13 cellular contexts compared by ENCODE assay signal in genomic region chr9:98251554-98251953, GRCh38. TPM values are rescaled to one million over a fixed set of nuclear protein-coding genes. Genes with fewer than 3 reads are reported as not detected.
DNase-seq lines count a peak whose midpoint lies in the region; ATAC-seq, FAIRE-seq and TF ChIP-seq lines count a peak whose summit lies in the region.
"Had no signal": no experiment of that assay in that cellular context is flagged by ENCODE, and none has a peak within 500 bp of the region (broad histone marks: within the 10 kb centered on the region; RNA-seq: fewer than 3 reads in every experiment).

No MANE protein-coding gene starts in this region.

- H2AK5ac ChIP-seq in IMR-90 (ENCODE audit: low read depth, low read length) = peak overlapping the region; percentile 88; the same call in 1 of the 2 replicates

- H3K18ac ChIP-seq in IMR-90 (ENCODE audit: low read depth, low read length) = no peak overlapping the region

- H2BK15ac ChIP-seq in IMR-90 (ENCODE audit: low read depth, low read length) = peak overlapping the region; percentile 71; the same call in 1 of the 3 replicates

- H2BK120ac ChIP-seq in IMR-90 (ENCODE audit: low read depth, low read length) = peak overlapping the region; percentile 77

- H2AFZ ChIP-seq in IMR-90 (replicated peaks; ENCODE audit: low read length, poor library complexity) (peak overlapping the region; percentile 48), mammary epithelial cell (ENCODE audit: low read depth, low read length) (no peak overlapping the region), HepG2 (ENCODE audit: low read length) (no peak overlapping the region)

- POLR2A ChIA-PET in IMR-90 (lab: Charles Lee; ENCODE audit: unreplicated experiment) (no interaction called here), HepG2 (lab: Yijun Ruan, JAX) (no interaction called here)

- H3K36me3 ChIP-seq in IMR-90 (ENCODE audit: control insufficient read depth, insufficient read depth, low read length) (peaks cover 7% of the 10 kb centered on the region; the same call in 1 of the 2 replicates), mammary epithelial cell (ENCODE audit: insufficient read depth, low read length) (peaks cover 14% of the 10 kb centered on the region), left lung (peaks cover 0 to 41% of the 10 kb centered on the region in 2 donors), stomach (peaks cover 0 to 29% (median 21%) of the 10 kb centered on the region in 4 donors), HepG2 (replicated peaks in 1 of 2; ENCODE audit: control insufficient read depth in 1 of 2, insufficient read depth in 2 of 2, low read length in 2 of 2) (no peaks in the 10 kb centered on the region; a peak in 1 of 5 replicates), right atrium auricular region (no peaks in the 10 kb centered on the region)
- H3K36me3 ChIP-seq: left ventricle myocardium inferior, transverse colon had no signal

- CTCF ChIA-PET in IMR-90 (lab: Yijun Ruan, JAX) (interaction anchor here (0.6 kb wide), 1 partner anchor 525 kb away, joined by 3 read pairs; no protein-coding TSS in a partner anchor), mammary epithelial cell (lab: Charles Lee; ENCODE audit: low non-redundant PET) (no interaction called here), HepG2 (lab: Yijun Ruan, JAX; ENCODE audit: low intra/inter-chr PET ratio, low total read pairs) (no interaction called here)

- peak overlapping the region; percentile 66 for H3K23ac ChIP-seq in IMR-90 (ENCODE audit: low read depth, low read length)

- no peaks in the 10 kb centered on the region for H3K27me3 ChIP-seq in IMR-90 (ENCODE audit: control insufficient read depth, insufficient read depth, low read length)
- H3K27me3 ChIP-seq in mammary epithelial cell (ENCODE audit: insufficient read depth, low read length) = no peaks in the 10 kb centered on the region
- no peaks in the 10 kb centered on the region for H3K27me3 ChIP-seq in left lung
- H3K27me3 ChIP-seq in stomach = no peaks in the 10 kb centered on the region
- no peaks in the 10 kb centered on the region; a peak in 1 of 5 replicates for H3K27me3 ChIP-seq in HepG2 (ENCODE audit: control insufficient read depth in 1 of 2, insufficient read depth in 2 of 2, low read length in 2 of 2)
- H3K27me3 ChIP-seq in right atrium auricular region = no peaks in the 10 kb centered on the region
- H3K27me3 ChIP-seq: transverse colon had no signal

- H3K4me3 ChIP-seq in AG09309 (ENCODE audit: control insufficient read depth, low read depth, low read length) (no peak overlapping the region), IMR-90 (ENCODE audit: insufficient read depth, low read depth, low read length) (no peak overlapping the region), mammary epithelial cell (replicated peaks in 1 of 3; ENCODE audit: insufficient read depth in 1 of 3, low read depth in 2 of 3, low read length in 3 of 3) (no peak overlapping the region), left lung (peak overlapping the region in 1 of 2 donors; percentile 96), stomach (no peak overlapping the region), HepG2 (replicated peaks in 1 of 3; ENCODE audit: insufficient read depth in 1 of 3, low read depth in 2 of 3, low read length in 3 of 3) (no peak overlapping the region), right atrium auricular region (no peak overlapping the region)
- H3K4me3 ChIP-seq: left ventricle myocardium inferior, transverse colon had no signal

- peak overlapping the region; percentile 65 for H3K14ac ChIP-seq in IMR-90 (replicated peaks; ENCODE audit: low read depth, low read length)

- DNase-seq in AG09309 (ENCODE audit: low read depth) (peak; percentile 41), IMR-90 (peak; percentile 77), mammary epithelial cell (peak; percentile 90), left lung (peak in 1 of 2 donors; percentile 82), stomach (no peak), HepG2 (ENCODE audit: low spot score) (no peak), foreskin melanocyte (no peak), right atrium auricular region (ENCODE audit: low spot score) (no peak)
- DNase-seq: activated CD4-positive, alpha-beta T cell treated with anti-CD3 and anti-CD28 coated beads, Interleukin-2, amount 10 ng/mL, durations not matched to agents 7 days and 5 days; activated naive CD4-positive, alpha-beta T cell treated with anti-CD3 and anti-CD28 coated beads, Interleukin-2, amount 50 U/mL, for 16 hours; CD4-positive, CD25-positive, alpha-beta regulatory T cell; left ventricle myocardium inferior; transverse colon had no signal

- H4K5ac ChIP-seq in IMR-90 (ENCODE audit: low read depth, low read length) = peak overlapping the region; percentile 38; the same call in 1 of the 2 replicates

- H3K4me1 ChIP-seq in IMR-90 (ENCODE audit: control insufficient read depth, insufficient read depth, low read length) (peaks cover 41% of the 10 kb centered on the region), mammary epithelial cell (ENCODE audit: insufficient read depth, low read length) (peaks cover 63% of the 10 kb centered on the region), left lung (peaks cover 36 to 83% of the 10 kb centered on the region in 2 donors), stomach (peaks cover 14 to 63% (median 31%) of the 10 kb centered on the region in 4 donors), HepG2 (ENCODE audit: insufficient read depth, low read length) (peaks cover 14% of the 10 kb centered on the region), right atrium auricular region (peaks cover 0 to 33% of the 10 kb centered on the region in 2 donors)

- no peak for TF ChIP-seq RAD21 in IMR-90 (IDR thresholded peaks at IDR 0.05; ENCODE audit: low read length)
- TF ChIP-seq RAD21 in HepG2 (CRISPR knock-in tag; IDR thresholded peaks at IDR 0.05) = no peak

- ATAC-seq in IMR-90 (ENCODE audit: low read depth) = no peak
- no peak for ATAC-seq in left lung
- no peak for ATAC-seq in HepG2

- TF ChIP-seq POLR2A in IMR-90 (IDR thresholded peaks at IDR 0.05; ENCODE audit: low read depth, low read length) (no peak), stomach (IDR thresholded peaks at IDR 0.05) (no peak), HepG2 (IDR thresholded peaks at IDR 0.05; ENCODE audit: insufficient read depth in 1 of 2, low read depth in 2 of 2, low read length in 2 of 2) (no peak)

- H3K9ac ChIP-seq in IMR-90 (ENCODE audit: low read depth, low read length) (no peak overlapping the region), mammary epithelial cell (ENCODE audit: insufficient read depth, low read length) (no peak overlapping the region), HepG2 (ENCODE audit: insufficient read depth, low read depth, low read length) (no peak overlapping the region)

- H3K4me2 ChIP-seq in IMR-90 (ENCODE audit: low read depth, low read length) (no peak overlapping the region), mammary epithelial cell (ENCODE audit: insufficient read depth, low read depth, low read length) (peak overlapping the region; percentile 80), HepG2 (ENCODE audit: low read depth, low read length) (no peak overlapping the region)

- H4K91ac ChIP-seq in IMR-90 (ENCODE audit: insufficient read depth, low read depth, low read length) = peak overlapping the region; percentile 57

- no peaks in the 10 kb centered on the region for H3K9me3 ChIP-seq in IMR-90 (ENCODE audit: control insufficient read depth, insufficient read depth, low read length)
- no peaks in the 10 kb centered on the region for H3K9me3 ChIP-seq in mammary epithelial cell (replicated peaks; ENCODE audit: insufficient read depth, low read length)
- H3K9me3 ChIP-seq in left lung = no peaks in the 10 kb centered on the region
- H3K9me3 ChIP-seq in stomach = no peaks in the 10 kb centered on the region
- no peaks in the 10 kb centered on the region for H3K9me3 ChIP-seq in HepG2 (ENCODE audit: low read length)
- no peaks in the 10 kb centered on the region for H3K9me3 ChIP-seq in right atrium auricular region
- H3K9me3 ChIP-seq: left ventricle myocardium inferior, transverse colon had no signal

- dilution Hi-C loops in IMR-90 (cut with HindIII; ENCODE audit: low sequenced_read_pairs, unreplicated experiment) = no loop called here
- dilution Hi-C loops in mammary epithelial cell (cut with HindIII; ENCODE audit: low sequenced_read_pairs) = no loop called here

- H2AK9ac ChIP-seq in IMR-90 (replicated peaks; ENCODE audit: low read depth, low read length, poor library complexity) = peak overlapping the region; percentile 90

- peak overlapping the region; percentile 51 for H2BK20ac ChIP-seq in IMR-90 (ENCODE audit: low read depth, low read length)

- no peak overlapping the region for H3K56ac ChIP-seq in IMR-90 (ENCODE audit: extremely low read depth, insufficient read depth, low read length)

- H4K20me1 ChIP-seq in IMR-90 (ENCODE audit: insufficient read depth, low read length) (no peaks in the 10 kb centered on the region), mammary epithelial cell (ENCODE audit: insufficient read depth, low read length) (no peaks in the 10 kb centered on the region), HepG2 (ENCODE audit: insufficient read depth, low read length) (no peaks in the 10 kb centered on the region)

- peak overlapping the region; percentile 83 for H2BK5ac ChIP-seq in IMR-90 (ENCODE audit: low read depth, low read length, poor library complexity, severe bottlenecking)

- TF ChIP-seq CTCF in AG09309 (IDR thresholded peaks at IDR 0.05; ENCODE audit: control insufficient read depth, insufficient read depth, low read depth, low read length, missing control alignments) (no peak), IMR-90 (conservative IDR thresholded peaks at IDR 0.05; ENCODE audit: low read depth, low read length) (no peak), mammary epithelial cell (conservative IDR thresholded peaks at IDR 0.05 in 1 of 2, IDR thresholded peaks at IDR 0.05 in 1 of 2; ENCODE audit: extremely low read depth in 1 of 2, insufficient read depth in 1 of 2, low read depth in 1 of 2, low read length in 2 of 2) (no peak), left lung (IDR thresholded peaks at IDR 0.05) (no peak), stomach (IDR thresholded peaks at IDR 0.05) (no peak), HepG2 (CRISPR knock-in tag; IDR thresholded peaks at IDR 0.05) (no peak), right atrium auricular region (IDR thresholded peaks at IDR 0.05) (no peak)

- intact Hi-C loops in IMR-90 (cut with micrococcal nuclease) (no loop called here), mammary epithelial cell (cut with micrococcal nuclease) (loop anchor here (1.0 to 10.0 kb wide), 2 partner anchors 28 to 537 kb away; no protein-coding TSS in a partner anchor), left lung (cut with DNase I) (no loop called here), stomach (cut with DNase I; ENCODE audit: low total_unique reads) (no loop called here), HepG2 (cut with micrococcal nuclease; ENCODE audit: unreplicated experiment) (no loop called here)

- peaks cover 32 to 68% of the 10 kb centered on the region in 2 experiments for H3K79me1 ChIP-seq in IMR-90 (ENCODE audit: low read depth in 1 of 2, low read length in 2 of 2)

- in situ Hi-C loops in IMR-90 (cut with MboI; ENCODE audit: low sequenced_read_pairs) = no loop called here
- in situ Hi-C loops in mammary epithelial cell (cut with MboI; ENCODE audit: low sequenced_read_pairs in 2 of 2) = loop anchor here (10.0 to 25.0 kb wide), 3 partner anchors 89 to 339 kb away; partner anchors contain the start of gene TRMO (in 1 of the 2)
- in situ Hi-C loops in HepG2 (cut with HindIII; ENCODE audit: extremely low pct_ligation_motif_present, low pct_unique_long_range_greater_than_20kb) = no loop called here

- TF ChIP-seq EP300 in stomach (IDR thresholded peaks at IDR 0.05) = no peak
- no peak for TF ChIP-seq EP300 in HepG2 (IDR thresholded peaks at IDR 0.05; ENCODE audit: low read depth in 2 of 2, low read length in 2 of 2)
- TF ChIP-seq EP300 in HepG2 (CRISPR knock-in tag; IDR thresholded peaks at IDR 0.05; ENCODE audit: borderline replicate concordance) = no peak

- BruUV-seq in IMR-90 (replicated peaks; lab: Mats Ljungman, UMichigan) (no TSS peak), mammary epithelial cell (replicated peaks; lab: Mats Ljungman, UMichigan) (no TSS peak), HepG2 (replicated peaks; lab: Mats Ljungman, UMichigan) (no TSS peak)

- no peak for FAIRE-seq in HepG2 (lab: Jason Lieb, UNC)

- H3K79me2 ChIP-seq in mammary epithelial cell (ENCODE audit: insufficient read depth, low read length) = peaks cover 76% of the 10 kb centered on the region
- H3K79me2 ChIP-seq in HepG2 (ENCODE audit: insufficient read depth, low read length) = no peaks in the 10 kb centered on the region

- H4K8ac ChIP-seq in IMR-90 (ENCODE audit: low read depth in 2 of 2, low read length in 2 of 2) = peak overlapping the region; percentile 59 to 84; a peak in 3 of 4 replicates

- WGBS in IMR-90 (ENCODE audit: extremely low coverage in 2 of 2, insufficient read length in 1 of 2), 2 experiments = 59% methylated on average over 4 of the region's 9 CpGs; no CpG with 5 or more reads in 1 of the 2 experiments
- 21% methylated on average over 8 of the region's 9 CpGs for WGBS in mammary epithelial cell (ENCODE audit: low coverage, missing lambda C conversion rate)
- 85 to 95% (median 92%) methylated on average over 9 of the region's 9 CpGs for WGBS in stomach, 5 donors
- 96% methylated on average over 9 of the region's 9 CpGs for WGBS in HepG2 (ENCODE audit: low lambda C conversion rate)

- H3K27ac ChIP-seq in IMR-90 (ENCODE audit: insufficient read depth, low read length) = peak overlapping the region; percentile 50
- peak overlapping the region; percentile 63 for H3K27ac ChIP-seq in mammary epithelial cell (ENCODE audit: insufficient read depth, low read depth, low read length)
- H3K27ac ChIP-seq in left lung = peak overlapping the region; percentile 87 to 99
- peak overlapping the region in 1 of 5 donors; percentile 55 for H3K27ac ChIP-seq in stomach
- no peak overlapping the region for H3K27ac ChIP-seq in HepG2 (ENCODE audit: extremely low read length, insufficient read depth, low read length)
- H3K27ac ChIP-seq in right atrium auricular region = no peak overlapping the region
- H3K27ac ChIP-seq: left ventricle myocardium inferior had no signal

- H3K4ac ChIP-seq in IMR-90 (ENCODE audit: low read depth, low read length) = peak overlapping the region; percentile 87

- peaks cover 40% of the 10 kb centered on the region for H3K9me1 ChIP-seq in IMR-90 (ENCODE audit: insufficient read depth, low read length)

RNA-seq across cellular contexts. Expression of gene TBC1D2, which starts 3.9 kb away (rescaled TPM):
- 35.6 and 36.9 TPM in 2 replicates for total RNA-seq in IMR-90 (2012; rRNA removed)
- 62.7 and 75.3 TPM in 2 replicates for polyA plus RNA-seq in IMR-90 (2012; rRNA removed)
- polyA plus RNA-seq in IMR-90 (2012; cell fraction: cytosol; rRNA removed) = 64.9 and 68.1 TPM in 2 replicates
- 82.5 and 192 TPM in 2 replicates for polyA plus RNA-seq in IMR-90 (2012; cell fraction: nucleus; rRNA removed; ENCODE audit: low replicate concordance)
- 10 to 100 TPM; 86.7 to 98.2 TPM for total RNA-seq in mammary epithelial cell
- 73.1 TPM for polyA plus RNA-seq in mammary epithelial cell
- 68.2 TPM for polyA minus RNA-seq in mammary epithelial cell
- 100 to 1,000 TPM in 1 of 2 donors, 10 to 100 TPM in 1; 87.4 to 107 TPM for total RNA-seq in left lung
- 10 to 100 TPM in 3 of 5 donors, 1 to 10 TPM in 2; 2.9 to 36.4 (median 24.0) TPM for total RNA-seq in stomach
- polyA plus RNA-seq in stomach = 10 to 100 TPM in 1 of 3 donors, 1 to 10 TPM in 2; 6.4 to 28.5 (median 7.8) TPM
- total RNA-seq in HepG2 (2016; rRNA removed; fragmentation: Illumina TruSeq; extraction: Trizol) = 2.2 and 2.8 TPM in 2 replicates
- 0.51 and 0.62 TPM in 2 replicates for total RNA-seq in HepG2 (2016; cell fraction: cytosol; rRNA removed; fragmentation: Illumina TruSeq; extraction: Trizol; ENCODE audit: low read depth)
- total RNA-seq in HepG2 (2016; cell fraction: insoluble cytoplasmic fraction; rRNA removed; fragmentation: Illumina TruSeq; extraction: Trizol) = 2.1 and 2.6 TPM in 2 replicates
- 1.1 and 1.2 TPM in 2 replicates for total RNA-seq in HepG2 (2016; cell fraction: membrane; rRNA removed; fragmentation: Illumina TruSeq; extraction: Trizol)
- total RNA-seq in HepG2 (2016; cell fraction: nucleus; rRNA removed; fragmentation: Illumina TruSeq; extraction: Trizol) = 2.2 and 2.8 TPM in 2 replicates
- 2.0 and 2.8 TPM in 2 replicates for polyA plus RNA-seq in HepG2 (2011; rRNA removed)
- polyA plus RNA-seq in HepG2 (2011; cell fraction: cytosol; rRNA removed) = 1.5 and 2.0 TPM in 2 replicates
- 5.2 and 5.6 TPM in 2 replicates for polyA plus RNA-seq in HepG2 (2011; cell fraction: nucleus; rRNA removed)
- 1.9 and 2.1 TPM in 2 replicates for polyA plus RNA-seq in HepG2 (2012)
- polyA plus RNA-seq in HepG2 (2016; cell fraction: cytosol; fragmentation: Illumina TruSeq; extraction: Trizol; ENCODE audit: low read depth) = 0.31 and 0.54 TPM in 2 replicates
- polyA plus RNA-seq in HepG2 (2016; cell fraction: insoluble cytoplasmic fraction; fragmentation: Illumina TruSeq; extraction: Trizol; ENCODE audit: low read depth) = 2.9 and 3.0 TPM in 2 replicates
- polyA plus RNA-seq in HepG2 (2016; cell fraction: membrane; fragmentation: Illumina TruSeq; extraction: Trizol; ENCODE audit: low read depth) = 0.96 and 1.1 TPM in 2 replicates
- polyA plus RNA-seq in HepG2 (2016; cell fraction: nucleus; fragmentation: Illumina TruSeq; extraction: Trizol; ENCODE audit: insufficient read depth, low read depth) = 3.1 and 3.8 TPM in 2 replicates
- 6.2 and 19.2 TPM in 2 replicates for polyA minus RNA-seq in HepG2 (2011; rRNA and poly(A)+ RNA removed; ENCODE audit: low replicate concordance)
- 1.1 TPM in 2 replicates for polyA minus RNA-seq in HepG2 (2011; cell fraction: cytosol; rRNA and poly(A)+ RNA removed)
- polyA minus RNA-seq in HepG2 (2011; cell fraction: nucleus; rRNA and poly(A)+ RNA removed) = 3.1 and 4.0 TPM in 2 replicates
- 1 to 10 TPM; 2.6 to 4.6 TPM for total RNA-seq in right atrium auricular region

RNA-seq across cellular contexts. Expression of gene CORO2A, which starts 59.1 kb away (rescaled TPM):
- total RNA-seq in IMR-90 (2012; rRNA removed) = 1.9 and 2.2 TPM in 2 replicates
- 1.9 and 2.2 TPM in 2 replicates for polyA plus RNA-seq in IMR-90 (2012; rRNA removed)
- polyA plus RNA-seq in IMR-90 (2012; cell fraction: cytosol; rRNA removed) = 1.4 and 1.5 TPM in 2 replicates
- 1.2 and 1.6 TPM in 2 replicates for polyA plus RNA-seq in IMR-90 (2012; cell fraction: nucleus; rRNA removed; ENCODE audit: low replicate concordance)
- 10 to 100 TPM in 1 of 2 donors, 1 to 10 TPM in 1; 9.7 to 19.7 TPM for total RNA-seq in mammary epithelial cell
- 17.4 TPM for polyA plus RNA-seq in mammary epithelial cell
- polyA minus RNA-seq in mammary epithelial cell = 18.8 TPM
- 10 to 100 TPM; 14.9 to 20.4 TPM for total RNA-seq in left lung
- total RNA-seq in stomach = 10 to 100 TPM in 4 of 5 donors, 1 to 10 TPM in 1; 4.5 to 26.7 (median 11.3) TPM
- polyA plus RNA-seq in stomach = 10 to 100 TPM in 1 of 3 donors, 1 to 10 TPM in 2; 2.8 to 10.8 (median 7.3) TPM
- total RNA-seq in HepG2 (2016; rRNA removed; fragmentation: Illumina TruSeq; extraction: Trizol) = 14.4 and 19.8 TPM in 2 replicates
- 3.5 and 3.6 TPM in 2 replicates for total RNA-seq in HepG2 (2016; cell fraction: cytosol; rRNA removed; fragmentation: Illumina TruSeq; extraction: Trizol; ENCODE audit: low read depth)
- total RNA-seq in HepG2 (2016; cell fraction: insoluble cytoplasmic fraction; rRNA removed; fragmentation: Illumina TruSeq; extraction: Trizol) = 14.0 and 19.0 TPM in 2 replicates
- total RNA-seq in HepG2 (2016; cell fraction: membrane; rRNA removed; fragmentation: Illumina TruSeq; extraction: Trizol) = 12.4 and 12.5 TPM in 2 replicates
- 8.5 and 10.2 TPM in 2 replicates for total RNA-seq in HepG2 (2016; cell fraction: nucleus; rRNA removed; fragmentation: Illumina TruSeq; extraction: Trizol)
- 12.9 and 15.3 TPM in 2 replicates for polyA plus RNA-seq in HepG2 (2011; rRNA removed)
- polyA plus RNA-seq in HepG2 (2011; cell fraction: cytosol; rRNA removed) = 12.3 and 15.4 TPM in 2 replicates
- polyA plus RNA-seq in HepG2 (2011; cell fraction: nucleus; rRNA removed) = 7.9 and 8.1 TPM in 2 replicates
- 5.9 and 8.4 TPM in 2 replicates for polyA plus RNA-seq in HepG2 (2012)
- 5.6 TPM in 2 replicates for polyA plus RNA-seq in HepG2 (2016; cell fraction: cytosol; fragmentation: Illumina TruSeq; extraction: Trizol; ENCODE audit: low read depth)
- 21.2 and 23.2 TPM in 2 replicates for polyA plus RNA-seq in HepG2 (2016; cell fraction: insoluble cytoplasmic fraction; fragmentation: Illumina TruSeq; extraction: Trizol; ENCODE audit: low read depth)
- polyA plus RNA-seq in HepG2 (2016; cell fraction: membrane; fragmentation: Illumina TruSeq; extraction: Trizol; ENCODE audit: low read depth) = 9.4 and 10.3 TPM in 2 replicates
- polyA plus RNA-seq in HepG2 (2016; cell fraction: nucleus; fragmentation: Illumina TruSeq; extraction: Trizol; ENCODE audit: insufficient read depth, low read depth) = 21.7 and 22.4 TPM in 2 replicates
- 7.1 and 26.4 TPM in 2 replicates for polyA minus RNA-seq in HepG2 (2011; rRNA and poly(A)+ RNA removed; ENCODE audit: low replicate concordance)
- polyA minus RNA-seq in HepG2 (2011; cell fraction: cytosol; rRNA and poly(A)+ RNA removed) = 9.8 and 10.3 TPM in 2 replicates
- 4.6 and 5.3 TPM in 2 replicates for polyA minus RNA-seq in HepG2 (2011; cell fraction: nucleus; rRNA and poly(A)+ RNA removed)
- total RNA-seq in right atrium auricular region = under 1 TPM; 0.39 to 0.44 TPM

Comparison
In these comparisons a context has a peak if more than half of its experiments do, and no peak if none do; other contexts are left out.
1. DNase-seq: peak in AG09309 (single experiment), IMR-90 (single experiment) and mammary epithelial cell (single experiment); none in stomach (single experiment), HepG2 (single experiment), foreskin melanocyte (single experiment) and right atrium auricular region (single experiment).
2. H3K27ac ChIP-seq: peak in IMR-90 (single experiment), mammary epithelial cell (single experiment) and left lung (2 of 2); none in HepG2 (single experiment) and right atrium auricular region (0 of 2).
3. in situ Hi-C loops: an anchor here in mammary epithelial cell (10.0 to 25.0 kb wide); none called in IMR-90 and HepG2.